9 cellular contexts compared by ENCODE assay signal in genomic region chr11:125376117-125376516, GRCh38.
DNase-seq lines count a peak whose midpoint lies in the region; ATAC-seq and TF ChIP-seq lines count a peak whose summit lies in the region.
"Had no signal": no experiment of that assay in that cellular context is flagged by ENCODE, and none has a peak within 500 bp of the region (broad histone marks: within the 10 kb centered on the region; RNA-seq: fewer than 3 reads in every experiment).

No MANE protein-coding gene starts in this region.

- H2AFZ ChIP-seq in Karpas-422 (ENCODE audit: low read length) (no peak overlapping the region), hepatocyte (no peak overlapping the region)

- H3K9me2 ChIP-seq in Karpas-422 (replicated peaks; ENCODE audit: insufficient read depth, low read length) (no peaks in the 10 kb centered on the region), hepatocyte (replicated peaks; ENCODE audit: insufficient read depth) (no peaks in the 10 kb centered on the region)

- H3K79me2 ChIP-seq in Karpas-422 (ENCODE audit: low read length): no peaks in the 10 kb centered on the region
- no peaks in the 10 kb centered on the region for H3K79me2 ChIP-seq in hepatocyte

- peak overlapping the region; percentile 73 for H3K9ac ChIP-seq in Karpas-422 (ENCODE audit: low read length)

- in situ Hi-C loops in astrocyte of the spinal cord (cut with HindIII; ENCODE audit: low sequenced_read_pairs): no loop called here

- no peak overlapping the region for H3K4me3 Mint-ChIP-seq in T-helper 2 cell treated with Interferon-gamma antibody and Interleukin-4, amounts not matched to agents 5 μg/mL and 100 μg/mL, for 36 hours

- H3K4me2 ChIP-seq in Karpas-422 (ENCODE audit: low read depth, low read length, poor library complexity, severe bottlenecking) (peak overlapping the region; percentile 45), hepatocyte (no peak overlapping the region)

- no peaks in the 10 kb centered on the region for H3K9me3 ChIP-seq in Karpas-422 (ENCODE audit: low read length)
- H3K9me3 ChIP-seq in hepatocyte (ENCODE audit: low read depth): no peaks in the 10 kb centered on the region
- H3K9me3 ChIP-seq: SJSA1 had no signal

- 48% methylated on average over 9 of the region's 9 CpGs for WGBS in hepatocyte (ENCODE audit: low lambda C conversion rate, missing lambda C conversion rate)

- no peaks in the 10 kb centered on the region for H3K27me3 ChIP-seq in Karpas-422 (ENCODE audit: low read length)
- no peaks in the 10 kb centered on the region for H3K27me3 ChIP-seq in hepatocyte
- H3K27me3 ChIP-seq: SJSA1 had no signal

- H3K4me1 ChIP-seq in Karpas-422 (ENCODE audit: low read length): peaks cover 97% of the 10 kb centered on the region
- H3K4me1 ChIP-seq in hepatocyte (ENCODE audit: insufficient read depth): peaks cover 14% of the 10 kb centered on the region
- H3K4me1 ChIP-seq: SJSA1 had no signal

- intact Hi-C loops in sciatic nerve (cut with DNase I): no loop called here

- ATAC-seq in sciatic nerve (peak; percentile 57), GM19351 (IDR thresholded peaks at IDR 0.05; ENCODE audit: unreplicated experiment) (no peak)

- H3K36me3 Mint-ChIP-seq in T-helper 2 cell treated with Interferon-gamma antibody and Interleukin-4, amounts not matched to agents 5 μg/mL and 100 μg/mL, for 36 hours (ENCODE audit: low read depth): no peaks in the 10 kb centered on the region

- no peaks in the 10 kb centered on the region for H4K20me1 ChIP-seq in Karpas-422 (ENCODE audit: insufficient read depth, low read depth, low read length)
- H4K20me1 ChIP-seq in hepatocyte (ENCODE audit: insufficient read depth, poor library complexity, severe bottlenecking): no peaks in the 10 kb centered on the region

- peak; percentile 83 for DNase-seq in Karpas-422
- peak; percentile 7 for DNase-seq in astrocyte of the spinal cord (ENCODE audit: low read depth, low spot score)
- DNase-seq in hepatocyte (ENCODE audit: low spot score): peak; percentile 41
- DNase-seq in sciatic nerve (ENCODE audit: low spot score): no peak
- DNase-seq in LoVo (ENCODE audit: low spot score): no peak
- DNase-seq in T-helper 2 cell treated with Interferon-gamma antibody and Interleukin-4, amounts not matched to agents 5 μg/mL and 100 μg/mL, for 36 hours (ENCODE audit: low spot score): no peak
- no peak for DNase-seq in NCI-H1048 (lab: John Stamatoyannopoulos, UW)

- H3K27me3 Mint-ChIP-seq in T-helper 2 cell treated with Interferon-gamma antibody and Interleukin-4, amounts not matched to agents 5 μg/mL and 100 μg/mL, for 36 hours (ENCODE audit: low read depth): peaks cover 15% of the 10 kb centered on the region

- H3K9me3 Mint-ChIP-seq in T-helper 2 cell treated with Interferon-gamma antibody and Interleukin-4, amounts not matched to agents 5 μg/mL and 100 μg/mL, for 36 hours: no peaks in the 10 kb centered on the region

- no peak overlapping the region for H3K27ac Mint-ChIP-seq in T-helper 2 cell treated with Interferon-gamma antibody and Interleukin-4, amounts not matched to agents 5 μg/mL and 100 μg/mL, for 36 hours

- H3K36me3 ChIP-seq in Karpas-422 (ENCODE audit: insufficient read depth, low read length): no peaks in the 10 kb centered on the region
- no peaks in the 10 kb centered on the region for H3K36me3 ChIP-seq in hepatocyte (replicated peaks; ENCODE audit: insufficient read depth, low read depth)
- H3K36me3 ChIP-seq: SJSA1 had no signal

- H3K4me3 ChIP-seq in Karpas-422 (ENCODE audit: low read length) (no peak overlapping the region), astrocyte of the spinal cord (ENCODE audit: low read depth, low read length) (no peak overlapping the region), hepatocyte (no peak overlapping the region)
- H3K4me3 ChIP-seq: SJSA1 had no signal

- H3K27ac ChIP-seq in Karpas-422 (ENCODE audit: low read length) (peak overlapping the region; percentile 100), hepatocyte (no peak overlapping the region)
- H3K27ac ChIP-seq: SJSA1 had no signal

- TF ChIP-seq CTCF in astrocyte of the spinal cord (IDR thresholded peaks at IDR 0.05; ENCODE audit: low read depth, low read length) (no peak), hepatocyte (IDR thresholded peaks at IDR 0.05; ENCODE audit: poor library complexity) (no peak)

- H3K4me1 Mint-ChIP-seq in T-helper 2 cell treated with Interferon-gamma antibody and Interleukin-4, amounts not matched to agents 5 μg/mL and 100 μg/mL, for 36 hours (ENCODE audit: low read depth): no peaks in the 10 kb centered on the region

Comparison
In these comparisons a context has a peak if more than half of its experiments do, and no peak if none do; other contexts are left out.
1. DNase-seq: peak in Karpas-422 (single experiment), astrocyte of the spinal cord (single experiment) and hepatocyte (single experiment); none in sciatic nerve (single experiment), LoVo (single experiment), T-helper 2 cell treated with Interferon-gamma antibody and Interleukin-4, amounts not matched to agents 5 μg/mL and 100 μg/mL, for 36 hours (single experiment) and NCI-H1048 (single experiment).